Comparison of ENCODE assay signal across 8 cellular contexts in genomic region chr1:37475380-37476086, GRCh38. TPM values are rescaled to one million over a fixed set of nuclear protein-coding genes. Genes with fewer than 3 reads are reported as not detected.
DNase-seq lines count a peak whose midpoint lies in the region; ATAC-seq and TF ChIP-seq lines count a peak whose summit lies in the region.

No MANE protein-coding gene starts in this region.

- no peaks in the 10 kb centered on the region for H3K27me3 Mint-ChIP-seq in activated naive CD4-positive, alpha-beta T cell treated with anti-CD3 and anti-CD28 coated beads, Interleukin-2, amount 10 ng/mL, durations not matched to agents 7 days and 5 days
- no peaks in the 10 kb centered on the region for H3K27me3 Mint-ChIP-seq in activated naive CD8-positive, alpha-beta T cell treated with anti-CD3 and anti-CD28 coated beads for 36 hours

- peaks cover 61% of the 10 kb centered on the region for H3K4me1 Mint-ChIP-seq in activated naive CD4-positive, alpha-beta T cell treated with anti-CD3 and anti-CD28 coated beads, Interleukin-2, amount 10 ng/mL, durations not matched to agents 7 days and 5 days
- peaks cover 44% of the 10 kb centered on the region for H3K4me1 Mint-ChIP-seq in activated naive CD8-positive, alpha-beta T cell treated with anti-CD3 and anti-CD28 coated beads for 36 hours

- peak overlapping the region; percentile 89 to 96 for H3K4me3 ChIP-seq in tibial artery

- DNase-seq in activated naive CD4-positive, alpha-beta T cell treated with anti-CD3 and anti-CD28 coated beads, Interleukin-2, amount 10 ng/mL, durations not matched to agents 7 days and 5 days = peak; percentile 30
- no peak for DNase-seq in activated naive CD4-positive, alpha-beta T cell treated with anti-CD3 and anti-CD28 coated beads, Interleukin-2, amount 50 U/mL, for 16 hours
- no peak for DNase-seq in activated naive CD8-positive, alpha-beta T cell treated with anti-CD3 and anti-CD28 coated beads for 36 hours
- DNase-seq in left colon (peak; percentile 31 to 45), tibial artery (peak in 1 of 2 donors; percentile 60), AG08396 (ENCODE audit: low spot score) (no peak)

- H3K27me3 ChIP-seq in tibial artery = no peaks in the 10 kb centered on the region

- intact Hi-C loops in left colon (cut with DNase I, micrococcal nuclease) (loop anchor here in 1 of 2 donors (10.0 kb wide), 1 partner anchor 1081 kb away; the partner anchor contains the start of gene LSM10), tibial artery (cut with DNase I; ENCODE audit: low total_unique reads) (no loop called here)

- peaks cover 5 to 23% (median 14%) of the 10 kb centered on the region in 3 donors for H3K36me3 ChIP-seq in tibial artery

- peak overlapping the region; percentile 99 for H3K27ac Mint-ChIP-seq in activated naive CD4-positive, alpha-beta T cell treated with anti-CD3 and anti-CD28 coated beads, Interleukin-2, amount 10 ng/mL, durations not matched to agents 7 days and 5 days
- H3K27ac Mint-ChIP-seq in activated naive CD8-positive, alpha-beta T cell treated with anti-CD3 and anti-CD28 coated beads for 36 hours = peak overlapping the region; percentile 99

- H3K36me3 Mint-ChIP-seq in activated naive CD4-positive, alpha-beta T cell treated with anti-CD3 and anti-CD28 coated beads, Interleukin-2, amount 10 ng/mL, durations not matched to agents 7 days and 5 days = peaks cover 48% of the 10 kb centered on the region
- peaks cover 52% of the 10 kb centered on the region for H3K36me3 Mint-ChIP-seq in activated naive CD8-positive, alpha-beta T cell treated with anti-CD3 and anti-CD28 coated beads for 36 hours

- peak overlapping the region; percentile 97 to 99 for H3K27ac ChIP-seq in tibial artery

- H3K4me1 ChIP-seq in tibial artery = peaks cover 0 to 92% (median 87%) of the 10 kb centered on the region in 4 donors

- ATAC-seq in left colon = no peak
- ATAC-seq in HG02798 (IDR thresholded peaks at IDR 0.05; ENCODE audit: poor library complexity, unreplicated experiment) = no peak
- ATAC-seq in GM18867 (IDR thresholded peaks at IDR 0.05; ENCODE audit: unreplicated experiment) = no peak

- TF ChIP-seq CTCF in tibial artery (IDR thresholded peaks at IDR 0.05) = no peak

- no peaks in the 10 kb centered on the region for H3K9me3 ChIP-seq in tibial artery

- peak overlapping the region; percentile 97 for H3K4me3 Mint-ChIP-seq in activated naive CD4-positive, alpha-beta T cell treated with anti-CD3 and anti-CD28 coated beads, Interleukin-2, amount 10 ng/mL, durations not matched to agents 7 days and 5 days
- peak overlapping the region; percentile 97 for H3K4me3 Mint-ChIP-seq in activated naive CD8-positive, alpha-beta T cell treated with anti-CD3 and anti-CD28 coated beads for 36 hours

- no peaks in the 10 kb centered on the region for H3K9me3 Mint-ChIP-seq in activated naive CD4-positive, alpha-beta T cell treated with anti-CD3 and anti-CD28 coated beads, Interleukin-2, amount 10 ng/mL, durations not matched to agents 7 days and 5 days
- H3K9me3 Mint-ChIP-seq in activated naive CD8-positive, alpha-beta T cell treated with anti-CD3 and anti-CD28 coated beads for 36 hours = no peaks in the 10 kb centered on the region

- CTCF ChIA-PET in activated naive CD4-positive, alpha-beta T cell treated with anti-CD3 and anti-CD28 coated beads, Interleukin-2, amount 10 ng/mL, durations not matched to agents 7 days and 5 days (lab: Charles Lee) = interaction anchor here (1.1 to 8.4 kb wide), 6 partner anchors 10 to 333 kb away, joined by 4 to 78 read pairs (median 4); partner anchors contain the start of genes C1orf122, MEAF6 and YRDC

RNA-seq across cellular contexts. Expression of gene ZC3H12A, which starts 1.2 kb away (rescaled TPM):
- total RNA-seq in activated naive CD8-positive, alpha-beta T cell treated with anti-CD3 and anti-CD28 coated beads for 36 hours = 10 to 100 TPM; 29.2 to 29.4 TPM
- total RNA-seq in left colon = 10 to 100 TPM; 24.0 to 61.6 TPM

RNA-seq across cellular contexts. Expression of gene MEAF6, which starts 39.0 kb away (rescaled TPM):
- total RNA-seq in activated naive CD8-positive, alpha-beta T cell treated with anti-CD3 and anti-CD28 coated beads for 36 hours = 10 to 100 TPM; 78.3 to 83.3 TPM
- 10 to 100 TPM; 38.1 to 41.4 TPM for total RNA-seq in left colon

Comparison
In these comparisons a context has a peak if more than half of its experiments do, and no peak if none do; other contexts are left out.
1. DNase-seq: peak in activated naive CD4-positive, alpha-beta T cell treated with anti-CD3 and anti-CD28 coated beads, Interleukin-2, amount 10 ng/mL, durations not matched to agents 7 days and 5 days (single experiment) and left colon (2 of 2); none in activated naive CD4-positive, alpha-beta T cell treated with anti-CD3 and anti-CD28 coated beads, Interleukin-2, amount 50 U/mL, for 16 hours (single experiment), activated naive CD8-positive, alpha-beta T cell treated with anti-CD3 and anti-CD28 coated beads for 36 hours (single experiment) and AG08396 (single experiment).